ENCODE assay signal across 1 cellular context in the genomic region with DNA sequence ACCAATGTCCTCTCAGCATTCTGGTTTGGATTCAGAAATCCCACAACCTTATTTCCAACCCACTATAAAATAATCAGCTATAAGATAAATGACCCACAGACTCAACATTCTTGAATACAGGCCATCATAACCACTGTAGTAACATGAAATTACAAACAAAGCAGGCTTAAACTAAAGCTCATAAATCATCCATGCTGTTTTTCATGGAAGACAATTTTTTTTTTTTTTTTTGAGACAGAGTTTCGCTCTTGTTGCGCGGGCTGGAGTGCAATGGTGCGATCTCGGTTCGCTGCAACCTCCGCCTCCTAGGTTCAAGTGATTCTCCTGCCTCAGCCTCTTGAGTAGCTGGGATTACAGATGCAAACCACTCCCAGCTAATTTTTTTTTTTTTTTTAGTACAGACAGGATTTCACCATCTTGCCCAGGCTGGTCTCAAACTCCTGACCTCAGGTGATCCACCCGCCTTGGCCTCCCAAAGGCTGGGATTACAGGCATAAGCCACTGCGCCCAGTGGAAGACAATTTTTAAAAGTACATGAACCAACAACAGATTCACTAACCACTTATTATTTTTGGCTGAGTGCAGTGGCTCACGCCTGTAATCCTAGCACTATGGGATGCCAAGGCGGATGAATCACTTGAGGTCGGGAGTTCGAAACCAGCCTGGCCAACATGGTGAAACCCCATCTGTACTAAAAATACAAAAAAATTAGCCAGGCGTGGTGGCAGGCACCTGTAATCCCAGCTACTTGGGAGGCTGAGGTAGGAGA.
TF ChIP-seq lines count a peak whose summit lies in the region.

No MANE protein-coding gene starts in this region.

TF ChIP-seq in HEK293, 187 proteins besides CTCF, POLR2A, EP300 and RAD21:
- TF ChIP-seq KLF8 (tag by site-specific recombination; IDR thresholded peaks at IDR 0.05) (0 out of 2 replicates have a peak, but pooled peaks have one; percentile 19), ZBTB17 (tag by site-specific recombination; IDR thresholded peaks at IDR 0.05) (peak; percentile 64; the same call in 1 of the 2 replicates)
- TF ChIP-seq, protein P1, sequence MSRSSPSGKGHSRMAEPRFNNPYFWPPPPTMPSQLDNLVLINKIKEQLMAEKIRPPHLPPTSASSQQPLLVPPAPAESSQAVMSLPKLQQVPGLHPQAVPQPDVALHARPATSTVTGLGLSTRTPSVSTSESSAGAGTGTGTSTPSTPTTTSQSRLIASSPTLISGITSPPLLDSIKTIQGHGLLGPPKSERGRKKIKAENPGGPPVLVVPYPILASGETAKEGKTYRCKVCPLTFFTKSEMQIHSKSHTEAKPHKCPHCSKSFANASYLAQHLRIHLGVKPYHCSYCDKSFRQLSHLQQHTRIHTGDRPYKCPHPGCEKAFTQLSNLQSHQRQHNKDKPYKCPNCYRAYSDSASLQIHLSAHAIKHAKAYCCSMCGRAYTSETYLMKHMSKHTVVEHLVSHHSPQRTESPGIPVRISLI (tag by site-specific recombination; IDR thresholded peaks at IDR 0.05) = peak; percentile 82
- TF ChIP-seq, protein P2, sequence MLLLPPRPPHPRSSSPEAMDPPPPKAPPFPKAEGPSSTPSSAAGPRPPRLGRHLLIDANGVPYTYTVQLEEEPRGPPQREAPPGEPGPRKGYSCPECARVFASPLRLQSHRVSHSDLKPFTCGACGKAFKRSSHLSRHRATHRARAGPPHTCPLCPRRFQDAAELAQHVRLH (tag by site-specific recombination; IDR thresholded peaks at IDR 0.05) = peak; percentile 40; the same call in 1 of the 2 replicates
- TF ChIP-seq, protein P3, sequence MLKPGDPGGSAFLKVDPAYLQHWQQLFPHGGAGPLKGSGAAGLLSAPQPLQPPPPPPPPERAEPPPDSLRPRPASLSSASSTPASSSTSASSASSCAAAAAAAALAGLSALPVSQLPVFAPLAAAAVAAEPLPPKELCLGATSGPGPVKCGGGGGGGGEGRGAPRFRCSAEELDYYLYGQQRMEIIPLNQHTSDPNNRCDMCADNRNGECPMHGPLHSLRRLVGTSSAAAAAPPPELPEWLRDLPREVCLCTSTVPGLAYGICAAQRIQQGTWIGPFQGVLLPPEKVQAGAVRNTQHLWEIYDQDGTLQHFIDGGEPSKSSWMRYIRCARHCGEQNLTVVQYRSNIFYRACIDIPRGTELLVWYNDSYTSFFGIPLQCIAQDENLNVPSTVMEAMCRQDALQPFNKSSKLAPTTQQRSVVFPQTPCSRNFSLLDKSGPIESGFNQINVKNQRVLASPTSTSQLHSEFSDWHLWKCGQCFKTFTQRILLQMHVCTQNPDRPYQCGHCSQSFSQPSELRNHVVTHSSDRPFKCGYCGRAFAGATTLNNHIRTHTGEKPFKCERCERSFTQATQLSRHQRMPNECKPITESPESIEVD (tag by site-specific recombination; IDR thresholded peaks at IDR 0.05) = peak; percentile 51
